In genomic region chr16:4113358-4114256, GRCh38 we compare ENCODE assay signal across 1 cellular context.
A peak's percentile ranks its signal among the peaks of the same experiment; 100 is the strongest.
TF ChIP-seq lines count a peak whose summit lies in the region.

No MANE protein-coding gene starts in this region.

TF ChIP-seq in HepG2, 621 proteins besides CTCF, POLR2A, EP300 and RAD21 (continued from another document):
- TF ChIP-seq, protein P1, sequence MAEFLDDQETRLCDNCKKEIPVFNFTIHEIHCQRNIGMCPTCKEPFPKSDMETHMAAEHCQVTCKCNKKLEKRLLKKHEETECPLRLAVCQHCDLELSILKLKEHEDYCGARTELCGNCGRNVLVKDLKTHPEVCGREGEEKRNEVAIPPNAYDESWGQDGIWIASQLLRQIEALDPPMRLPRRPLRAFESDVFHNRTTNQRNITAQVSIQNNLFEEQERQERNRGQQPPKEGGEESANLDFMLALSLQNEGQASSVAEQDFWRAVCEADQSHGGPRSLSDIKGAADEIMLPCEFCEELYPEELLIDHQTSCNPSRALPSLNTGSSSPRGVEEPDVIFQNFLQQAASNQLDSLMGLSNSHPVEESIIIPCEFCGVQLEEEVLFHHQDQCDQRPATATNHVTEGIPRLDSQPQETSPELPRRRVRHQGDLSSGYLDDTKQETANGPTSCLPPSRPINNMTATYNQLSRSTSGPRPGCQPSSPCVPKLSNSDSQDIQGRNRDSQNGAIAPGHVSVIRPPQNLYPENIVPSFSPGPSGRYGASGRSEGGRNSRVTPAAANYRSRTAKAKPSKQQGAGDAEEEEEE (CRISPR knock-in tag; IDR thresholded peaks at IDR 0.05; ENCODE audit: borderline replicate concordance): no peak
- no peak for TF ChIP-seq PCBP1 (IDR thresholded peaks at IDR 0.05; ENCODE audit: borderline replicate concordance, low read depth, low read length)
- peak; percentile 24 for TF ChIP-seq HNRNPLL (IDR thresholded peaks at IDR 0.05; ENCODE audit: low read depth, low read length, poor library complexity, severe bottlenecking)
- no peak for TF ChIP-seq ZNF34 (CRISPR knock-in tag; IDR thresholded peaks at IDR 0.05; ENCODE audit: borderline replicate concordance)
- no peak for TF ChIP-seq ZNF883 (CRISPR knock-in tag; IDR thresholded peaks at IDR 0.05; ENCODE audit: not compliant biosample characterization)
- TF ChIP-seq ZNF576 (CRISPR knock-in tag; IDR thresholded peaks at IDR 0.05): no peak
- no peak for TF ChIP-seq ZBTB8A (CRISPR knock-in tag; IDR thresholded peaks at IDR 0.05; ENCODE audit: borderline replicate concordance, low read depth)
- no peak for TF ChIP-seq PRMT3 (CRISPR knock-in tag; IDR thresholded peaks at IDR 0.05; ENCODE audit: borderline replicate concordance, low read depth)
- no peak for TF ChIP-seq AKAP8 (CRISPR knock-in tag; IDR thresholded peaks at IDR 0.05)
- TF ChIP-seq ZNF660 (CRISPR knock-in tag; IDR thresholded peaks at IDR 0.05; ENCODE audit: borderline replicate concordance, low read depth): no peak
- TF ChIP-seq SIX1 (CRISPR knock-in tag; IDR thresholded peaks at IDR 0.05; ENCODE audit: borderline replicate concordance): no peak
- TF ChIP-seq, protein P2, sequence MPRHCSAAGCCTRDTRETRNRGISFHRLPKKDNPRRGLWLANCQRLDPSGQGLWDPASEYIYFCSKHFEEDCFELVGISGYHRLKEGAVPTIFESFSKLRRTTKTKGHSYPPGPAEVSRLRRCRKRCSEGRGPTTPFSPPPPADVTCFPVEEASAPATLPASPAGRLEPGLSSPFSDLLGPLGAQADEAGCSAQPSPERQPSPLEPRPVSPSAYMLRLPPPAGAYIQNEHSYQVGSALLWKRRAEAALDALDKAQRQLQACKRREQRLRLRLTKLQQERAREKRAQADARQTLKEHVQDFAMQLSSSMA (CRISPR knock-in tag; IDR thresholded peaks at IDR 0.05): no peak
- no peak for TF ChIP-seq ZNF124 (CRISPR knock-in tag; IDR thresholded peaks at IDR 0.05)
- no peak for TF ChIP-seq ARID2 (CRISPR knock-in tag; IDR thresholded peaks at IDR 0.05; ENCODE audit: borderline replicate concordance)
- TF ChIP-seq KLF6 (CRISPR knock-in tag; IDR thresholded peaks at IDR 0.05): no peak
- TF ChIP-seq NR2C2 (CRISPR knock-in tag; IDR thresholded peaks at IDR 0.05; ENCODE audit: borderline replicate concordance): peak; percentile 76
- TF ChIP-seq TAF15 (IDR thresholded peaks at IDR 0.05; ENCODE audit: low read depth, low read length, poor library complexity, severe bottlenecking): no peak
- TF ChIP-seq MBNL3 (CRISPR knock-in tag; conservative IDR thresholded peaks at IDR 0.05): no peak
- TF ChIP-seq ZNF747 (CRISPR knock-in tag; IDR thresholded peaks at IDR 0.05; ENCODE audit: borderline replicate concordance): no peak
- TF ChIP-seq XBP1 (CRISPR knock-in tag; IDR thresholded peaks at IDR 0.05): no peak
